1 cellular context compared by ENCODE assay signal in genomic region chr11:47247502-47247901, GRCh38.
TF ChIP-seq lines count a peak whose summit lies in the region.

No MANE protein-coding gene starts in this region.

TF ChIP-seq in H1, 55 proteins besides CTCF, POLR2A, EP300 and RAD21:
- TF ChIP-seq SP1 (IDR thresholded peaks at IDR 0.05; ENCODE audit: low read depth, low read length) = no peak
- TF ChIP-seq RNF2 (IDR thresholded peaks at IDR 0.05; ENCODE audit: borderline replicate concordance, low read depth, low read length, missing control alignments, poor library complexity, severe bottlenecking) = no peak
- TF ChIP-seq KDM1A (IDR thresholded peaks at IDR 0.05; ENCODE audit: borderline replicate concordance, low read length) = no peak
- TF ChIP-seq TEAD4 (IDR thresholded peaks at IDR 0.05; ENCODE audit: low read depth, low read length) = no peak
- TF ChIP-seq EGR1 (IDR thresholded peaks at IDR 0.05; ENCODE audit: borderline replicate concordance, low read depth, low read length) = no peak
- TF ChIP-seq CHD2 (IDR thresholded peaks at IDR 0.05; ENCODE audit: low read length) = no peak
- TF ChIP-seq, protein P1, sequence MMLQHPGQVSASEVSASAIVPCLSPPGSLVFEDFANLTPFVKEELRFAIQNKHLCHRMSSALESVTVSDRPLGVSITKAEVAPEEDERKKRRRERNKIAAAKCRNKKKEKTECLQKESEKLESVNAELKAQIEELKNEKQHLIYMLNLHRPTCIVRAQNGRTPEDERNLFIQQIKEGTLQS (IDR thresholded peaks at IDR 0.05; ENCODE audit: insufficient read depth, low read depth, low read length) = no peak
- TF ChIP-seq, protein P2, sequence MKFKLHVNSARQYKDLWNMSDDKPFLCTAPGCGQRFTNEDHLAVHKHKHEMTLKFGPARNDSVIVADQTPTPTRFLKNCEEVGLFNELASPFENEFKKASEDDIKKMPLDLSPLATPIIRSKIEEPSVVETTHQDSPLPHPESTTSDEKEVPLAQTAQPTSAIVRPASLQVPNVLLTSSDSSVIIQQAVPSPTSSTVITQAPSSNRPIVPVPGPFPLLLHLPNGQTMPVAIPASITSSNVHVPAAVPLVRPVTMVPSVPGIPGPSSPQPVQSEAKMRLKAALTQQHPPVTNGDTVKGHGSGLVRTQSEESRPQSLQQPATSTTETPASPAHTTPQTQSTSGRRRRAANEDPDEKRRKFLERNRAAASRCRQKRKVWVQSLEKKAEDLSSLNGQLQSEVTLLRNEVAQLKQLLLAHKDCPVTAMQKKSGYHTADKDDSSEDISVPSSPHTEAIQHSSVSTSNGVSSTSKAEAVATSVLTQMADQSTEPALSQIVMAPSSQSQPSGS (IDR thresholded peaks at IDR 0.05; ENCODE audit: low read length) = no peak
- TF ChIP-seq, protein P3, sequence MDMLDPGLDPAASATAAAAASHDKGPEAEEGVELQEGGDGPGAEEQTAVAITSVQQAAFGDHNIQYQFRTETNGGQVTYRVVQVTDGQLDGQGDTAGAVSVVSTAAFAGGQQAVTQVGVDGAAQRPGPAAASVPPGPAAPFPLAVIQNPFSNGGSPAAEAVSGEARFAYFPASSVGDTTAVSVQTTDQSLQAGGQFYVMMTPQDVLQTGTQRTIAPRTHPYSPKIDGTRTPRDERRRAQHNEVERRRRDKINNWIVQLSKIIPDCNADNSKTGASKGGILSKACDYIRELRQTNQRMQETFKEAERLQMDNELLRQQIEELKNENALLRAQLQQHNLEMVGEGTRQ (IDR thresholded peaks at IDR 0.05; ENCODE audit: low read length) = no peak
- no peak for TF ChIP-seq EZH2 (IDR thresholded peaks at IDR 0.05; ENCODE audit: low read depth, low read length, severe bottlenecking)
- TF ChIP-seq FOSL1 (IDR thresholded peaks at IDR 0.05; ENCODE audit: insufficient read depth, low read depth, low read length) = no peak
- no peak for TF ChIP-seq CBX8 (IDR thresholded peaks at IDR 0.05; ENCODE audit: borderline replicate concordance, low read depth, low read length)
- TF ChIP-seq NANOG (IDR thresholded peaks at IDR 0.05; ENCODE audit: insufficient read depth, low read depth, low read length, poor library complexity, severe bottlenecking) = no peak
- no peak for TF ChIP-seq ZNF274 (IDR thresholded peaks at IDR 0.05; ENCODE audit: borderline replicate concordance, extremely low read depth, low read length)
- no peak for TF ChIP-seq NRF1 (IDR thresholded peaks at IDR 0.05; ENCODE audit: low read depth, low read length)
- TF ChIP-seq HDAC6 (IDR thresholded peaks at IDR 0.05; ENCODE audit: low read depth, low read length) = no peak
- TF ChIP-seq JUND (IDR thresholded peaks at IDR 0.05; ENCODE audit: low read length) = no peak
- TF ChIP-seq TCF12 (IDR thresholded peaks at IDR 0.05; ENCODE audit: low read depth, low read length) = no peak
- TF ChIP-seq E2F6 (IDR thresholded peaks at IDR 0.05) = no peak
- TF ChIP-seq SP4 (IDR thresholded peaks at IDR 0.05; ENCODE audit: low read length) = no peak
